ENCODE assay signal across 8 cellular contexts in the genomic region with DNA sequence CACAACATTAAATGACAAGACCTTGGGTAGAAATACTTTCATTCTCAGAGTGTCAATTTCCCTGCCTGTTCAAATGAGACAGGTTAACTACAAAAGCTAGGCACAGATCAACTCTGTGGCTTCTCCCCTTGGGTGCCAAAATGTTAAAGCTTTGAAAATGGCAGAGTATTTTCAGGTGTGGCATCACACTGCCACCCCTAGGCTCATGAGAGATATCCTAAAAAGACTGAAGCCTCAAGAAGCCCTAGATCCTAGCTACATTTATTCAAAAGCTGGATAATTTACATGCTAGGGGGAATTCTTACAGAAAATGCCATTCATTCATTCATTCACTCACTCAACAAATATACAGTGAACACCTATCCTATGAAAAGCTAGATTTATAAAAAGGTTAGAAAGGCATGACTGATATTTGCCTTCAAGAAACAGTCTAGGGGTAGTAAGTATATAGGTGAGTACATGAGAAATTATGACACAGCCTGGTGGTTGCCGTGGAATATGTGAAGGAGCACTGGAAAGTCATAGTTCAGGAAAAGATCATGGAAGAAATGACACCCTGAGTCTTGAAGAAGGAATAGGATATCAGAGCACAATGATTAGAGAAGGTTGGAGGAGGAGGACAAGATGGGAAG. TPM values are rescaled to one million over a fixed set of nuclear protein-coding genes. Genes with fewer than 3 reads are reported as not detected.
A peak's percentile ranks its signal among the peaks of the same experiment; 100 is the strongest.
DNase-seq lines count a peak whose midpoint lies in the region; ATAC-seq and TF ChIP-seq lines count a peak whose summit lies in the region.

No MANE protein-coding gene starts in this region.

- no peak overlapping the region for H3K4me2 ChIP-seq in GM23248 (ENCODE audit: unreplicated experiment)
- no peak overlapping the region for H3K4me2 ChIP-seq in neuronal stem cell (ENCODE audit: insufficient read depth, low read length, poor library complexity, severe bottlenecking)

- no peak overlapping the region for H3K27ac ChIP-seq in CD4-positive, alpha-beta memory T cell (ENCODE audit: low read depth, low read length)
- H3K27ac ChIP-seq in GM23248 (no peak overlapping the region), Panc1 (ENCODE audit: low read length) (no peak overlapping the region), thoracic aorta (no peak overlapping the region), neuronal stem cell (replicated peaks; ENCODE audit: low read length) (no peak overlapping the region)

- H4K91ac ChIP-seq in neuronal stem cell (ENCODE audit: low read depth, low read length, poor library complexity): no peak overlapping the region

- H3K14ac ChIP-seq in neuronal stem cell (ENCODE audit: low read length): no peak overlapping the region

- peaks cover 42 to 65% (median 52%) of the 10 kb centered on the region in 4 donors for H3K4me1 Mint-ChIP-seq in CD4-positive, alpha-beta memory T cell

- H3K23ac ChIP-seq in neuronal stem cell (ENCODE audit: low read depth, low read length, poor library complexity): no peak overlapping the region

- no peak overlapping the region for H3K4ac ChIP-seq in neuronal stem cell (ENCODE audit: low read length)

- DNase-seq in CD4-positive, alpha-beta memory T cell: peak in 4 of 5 donors; percentile 44 to 52 (median 50)
- peak; percentile 37 for DNase-seq in GM23248
- DNase-seq in Panc1 (ENCODE audit: low read depth, low spot score): no peak
- no peak for DNase-seq in foreskin fibroblast
- no peak for DNase-seq in thoracic aorta (ENCODE audit: low spot score)
- DNase-seq in neuronal stem cell (ENCODE audit: low spot score): no peak

- WGBS in GM23248 (ENCODE audit: low coverage in 1 of 2, low lambda C conversion rate in 2 of 2, missing lambda C conversion rate in 2 of 2), 2 experiments: 4 to 10% methylated on average over 1 of the region's 1 CpG
- WGBS in neuronal stem cell (ENCODE audit: extremely low coverage in 2 of 2, insufficient read length in 2 of 2, insufficient replicate concordance in 1 of 2), 2 donors: no CpG with 5 or more reads among the region's 1 CpG

- no peaks in the 10 kb centered on the region for H3K27me3 Mint-ChIP-seq in CD4-positive, alpha-beta memory T cell

- no peak overlapping the region for H2BK12ac ChIP-seq in neuronal stem cell (ENCODE audit: low read length)

- no peaks in the 10 kb centered on the region for H3K27me3 ChIP-seq in CD4-positive, alpha-beta memory T cell (ENCODE audit: insufficient read depth, low read length)
- 0 out of 2 replicates have a peak, but pooled peaks cover 8% of the 10 kb centered on the region for H3K27me3 ChIP-seq in GM23248 (replicated peaks; ENCODE audit: insufficient read depth)
- no peaks in the 10 kb centered on the region for H3K27me3 ChIP-seq in Panc1 (ENCODE audit: control insufficient read depth, insufficient read depth, low read length)
- H3K27me3 ChIP-seq in thoracic aorta (replicated peaks; ENCODE audit: insufficient read depth): no peaks in the 10 kb centered on the region
- no peaks in the 10 kb centered on the region for H3K27me3 ChIP-seq in neuronal stem cell (ENCODE audit: control insufficient read depth in 3 of 3, insufficient read depth in 3 of 3, low read depth in 1 of 3, low read length in 3 of 3)

- no peak overlapping the region for H2BK120ac ChIP-seq in neuronal stem cell (ENCODE audit: low read depth, low read length)

- no peaks in the 10 kb centered on the region for H4K20me1 ChIP-seq in GM23248 (ENCODE audit: insufficient read depth)

- H3K9me3 Mint-ChIP-seq in CD4-positive, alpha-beta memory T cell: peaks cover 0 to 3% (median 0%) of the 10 kb centered on the region in 8 donors

- no peak overlapping the region for H2BK5ac ChIP-seq in neuronal stem cell (ENCODE audit: low read length)

- POLR2A ChIA-PET in CD4-positive, alpha-beta memory T cell (lab: Charles Lee; ENCODE audit: partially characterized antibody): interaction anchor here (1.0 to 2.5 kb wide), 6 partner anchors 16 to 1172 kb away, joined by 3 to 19 read pairs (median 6); a partner anchor contains a TSS
- POLR2A ChIA-PET in Panc1 (lab: Charles Lee): interaction anchor here (0.5 kb wide), 1 partner anchor 519 kb away, joined by 11 read pairs; no protein-coding TSS in a partner anchor

- H3K27ac Mint-ChIP-seq in CD4-positive, alpha-beta memory T cell: peak overlapping the region; percentile 43 to 95 (median 78)

- intact Hi-C loops in CD4-positive, alpha-beta memory T cell (cut with micrococcal nuclease): loop anchor here (1.0 kb wide), 3 partner anchors 520 to 591 kb away; a partner anchor contains a TSS
- intact Hi-C loops in Panc1 (cut with micrococcal nuclease; ENCODE audit: unreplicated experiment): loop anchor here (10.0 kb wide), 1 partner anchor 200 kb away; no protein-coding TSS in a partner anchor

- H3K9me2 ChIP-seq in GM23248 (ENCODE audit: insufficient read depth): no peaks in the 10 kb centered on the region

- H3K4me3 ChIP-seq in CD4-positive, alpha-beta memory T cell (ENCODE audit: low read length in 2 of 2): no peak overlapping the region
- H3K4me3 ChIP-seq in GM23248: no peak overlapping the region
- no peak overlapping the region for H3K4me3 ChIP-seq in Panc1 (ENCODE audit: low read depth in 2 of 2, low read length in 2 of 2)
- H3K4me3 ChIP-seq in foreskin fibroblast (ENCODE audit: low read depth in 1 of 2, low read length in 2 of 2): no peak overlapping the region
- H3K4me3 ChIP-seq in thoracic aorta: no peak overlapping the region
- no peak overlapping the region for H3K4me3 ChIP-seq in neuronal stem cell (ENCODE audit: low read length in 2 of 2)

- no peak overlapping the region for H2BK15ac ChIP-seq in neuronal stem cell (ENCODE audit: low read length)

- in situ Hi-C loops in GM23248 (cut with MboI): loop anchor here (10.0 kb wide), 1 partner anchor 230 kb away; no protein-coding TSS in a partner anchor
- in situ Hi-C loops in Panc1 (cut with HindIII; ENCODE audit: low pct_unique_long_range_greater_than_20kb, low sequenced_read_pairs): no loop called here

- no peak overlapping the region for H4K8ac ChIP-seq in neuronal stem cell (ENCODE audit: low read depth, low read length)

- CTCF ChIA-PET in CD4-positive, alpha-beta memory T cell (lab: Charles Lee; ENCODE audit: partially characterized antibody): interaction anchor here (0.7 to 10.7 kb wide), 35 partner anchors 10 to 1055 kb away, joined by 3 to 216 read pairs (median 4); a partner anchor contains a TSS
- CTCF ChIA-PET in Panc1 (lab: Charles Lee): interaction anchor here (0.5 to 1.3 kb wide), 9 partner anchors 13 to 595 kb away, joined by 3 to 4 read pairs (median 3); no protein-coding TSS in a partner anchor

- peak overlapping the region in 6 of 8 donors; percentile 41 to 81 (median 73) for H3K4me3 Mint-ChIP-seq in CD4-positive, alpha-beta memory T cell

- no peaks in the 10 kb centered on the region for H3K79me2 ChIP-seq in GM23248 (ENCODE audit: insufficient read depth)

- no peaks in the 10 kb centered on the region for H3K36me3 ChIP-seq in CD4-positive, alpha-beta memory T cell (ENCODE audit: insufficient read depth, low read length)
- H3K36me3 ChIP-seq in GM23248 (ENCODE audit: low read depth): no peaks in the 10 kb centered on the region
- H3K36me3 ChIP-seq in Panc1 (ENCODE audit: control insufficient read depth, insufficient read depth, low read length): no peaks in the 10 kb centered on the region
- H3K36me3 ChIP-seq in thoracic aorta: no peaks in the 10 kb centered on the region
- no peaks in the 10 kb centered on the region for H3K36me3 ChIP-seq in neuronal stem cell (replicated peaks in 1 of 2; ENCODE audit: control insufficient read depth in 2 of 2, insufficient read depth in 2 of 2, low read length in 2 of 2)

- no peaks in the 10 kb centered on the region for H3F3A ChIP-seq in GM23248 (ENCODE audit: insufficient read depth)

- no peaks in the 10 kb centered on the region for H3K79me1 ChIP-seq in neuronal stem cell (ENCODE audit: low read depth, low read length)

- H2AFZ ChIP-seq in GM23248: no peak overlapping the region
- no peak overlapping the region for H2AFZ ChIP-seq in neuronal stem cell (ENCODE audit: low read length)

- TF ChIP-seq CTCF in Panc1 (IDR thresholded peaks at IDR 0.05): peak; percentile 54
- TF ChIP-seq CTCF in foreskin fibroblast (IDR thresholded peaks at IDR 0.05; ENCODE audit: low read depth, low read length): peak; percentile 7
- peak; percentile 40 for TF ChIP-seq CTCF in thoracic aorta (IDR thresholded peaks at IDR 0.05)

- no peak overlapping the region for H2AK5ac ChIP-seq in neuronal stem cell (ENCODE audit: low read depth, low read length)

- H3K9me3 ChIP-seq in CD4-positive, alpha-beta memory T cell (ENCODE audit: control insufficient read depth in 1 of 2, low read length in 2 of 2): no peaks in the 10 kb centered on the region
- H3K9me3 ChIP-seq in GM23248 (ENCODE audit: low read depth) (no peaks in the 10 kb centered on the region), Panc1 (ENCODE audit: control insufficient read depth, insufficient read depth, low read depth, low read length) (no peaks in the 10 kb centered on the region), thoracic aorta (no peaks in the 10 kb centered on the region), neuronal stem cell (replicated peaks in 1 of 2; ENCODE audit: control insufficient read depth in 2 of 2, insufficient read depth in 1 of 2, low read depth in 1 of 2, low read length in 2 of 2) (no peaks in the 10 kb centered on the region)

- no TSS peak for BruUV-seq in Panc1 (replicated peaks; lab: Mats Ljungman, UMichigan)

- no peak overlapping the region for H3K18ac ChIP-seq in neuronal stem cell (ENCODE audit: low read length)

- H3K36me3 Mint-ChIP-seq in CD4-positive, alpha-beta memory T cell: no peaks in the 10 kb centered on the region

- H3K4me1 ChIP-seq in CD4-positive, alpha-beta memory T cell (ENCODE audit: insufficient read depth, low read length): peaks cover 61% of the 10 kb centered on the region
- no peaks in the 10 kb centered on the region for H3K4me1 ChIP-seq in GM23248 (ENCODE audit: insufficient read depth)
- 0 out of 2 replicates have a peak, but pooled peaks cover 6% of the 10 kb centered on the region for H3K4me1 ChIP-seq in Panc1 (ENCODE audit: control insufficient read depth, insufficient read depth, low read length)
- H3K4me1 ChIP-seq in thoracic aorta (ENCODE audit: control insufficient read depth in 1 of 2, low read depth in 2 of 2): no peaks in the 10 kb centered on the region
- peaks cover 15 to 17% of the 10 kb centered on the region in 2 donors for H3K4me1 ChIP-seq in neuronal stem cell (ENCODE audit: control insufficient read depth in 2 of 2, insufficient read depth in 1 of 2, low read depth in 1 of 2, low read length in 2 of 2)

- H3K9ac ChIP-seq in GM23248 (no peak overlapping the region), neuronal stem cell (ENCODE audit: low read depth, low read length, poor library complexity) (no peak overlapping the region)

- ATAC-seq in Panc1 (no peak), thoracic aorta (ENCODE audit: insufficient number of reproducible peaks, low FRiP score, low read depth) (no peak), HG03095 (IDR thresholded peaks at IDR 0.05; ENCODE audit: unreplicated experiment) (no peak), HG03280 (IDR thresholded peaks at IDR 0.05; ENCODE audit: unreplicated experiment) (no peak)

RNA-seq across cellular contexts. Expression of a gene that starts 15.9 kb away (rescaled TPM):
- total RNA-seq in CD4-positive, alpha-beta memory T cell: 10 to 100 TPM; 43.7 to 44.9 TPM
- polyA plus RNA-seq in CD4-positive, alpha-beta memory T cell: 10 to 100 TPM; 18.8 to 23.0 TPM
- 36.7 and 43.4 TPM in 2 replicates for total RNA-seq in GM23248 (2014; rRNA removed; shearing (Covaris generic))
- polyA plus RNA-seq in GM23248 (2016; fragmentation: Nextera tagmentation; extraction: Ambion mirVana): 47.2 and 52.9 TPM in 2 replicates
- total RNA-seq in Panc1 (2021; ENCODE audit: unreplicated experiment) (73.0 TPM), thoracic aorta (10 to 100 TPM; 25.5 to 29.5 TPM)
- polyA plus RNA-seq in Panc1 (2012; ENCODE audit: insufficient read length): 60.4 TPM
- 36.9 TPM for polyA plus RNA-seq in neuronal stem cell (2013, experiment 1 of 2)
- polyA plus RNA-seq in neuronal stem cell (2013, experiment 2 of 2): 37.7 TPM

Comparison
In these comparisons a context has a peak if more than half of its experiments do, and no peak if none do; other contexts are left out.
1. DNase-seq: peak in CD4-positive, alpha-beta memory T cell (4 of 5) and GM23248 (single experiment); none in Panc1 (single experiment), foreskin fibroblast (0 of 2), thoracic aorta (single experiment) and neuronal stem cell (single experiment).
2. Peak in every context shown above with its lines, with median percentiles within 50 percentile points of each other: CTCF ChIP-seq.